ENCODE assay signal across 20 cellular contexts in the genomic region with DNA sequence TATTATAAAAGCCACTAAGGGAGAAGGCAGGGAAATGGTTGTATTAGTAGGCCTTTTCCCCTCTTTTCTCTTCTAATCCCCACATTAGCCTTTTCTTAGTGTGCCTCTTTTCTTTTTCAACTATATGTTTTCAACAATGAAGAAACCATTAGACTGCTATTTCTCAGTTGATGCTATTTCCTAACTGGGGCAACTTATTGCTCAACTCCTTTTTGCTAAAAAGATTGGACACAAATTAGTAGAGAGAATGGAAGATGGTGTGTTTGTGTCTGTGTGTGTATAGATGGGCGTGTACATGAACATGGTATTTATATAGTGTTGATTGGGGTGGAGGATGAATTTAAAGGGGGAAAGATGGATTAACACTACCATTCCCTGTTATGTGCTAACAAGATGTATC.
"Had no signal": no experiment of that assay in that cellular context is flagged by ENCODE, and none has a peak within 500 bp of the region (broad histone marks: within the 10 kb centered on the region; RNA-seq: fewer than 3 reads in every experiment).

No MANE protein-coding gene starts in this region.

- H3K4me3 Mint-ChIP-seq: activated naive CD8-positive, alpha-beta T cell treated with anti-CD3 and anti-CD28 coated beads for 36 hours; memory B cell; natural killer cell treated with Interleukin-12 subunit alpha and Interleukin-12 subunit beta and Interleukin-15 and Interleukin-18, amount 100 ng/mL, for 72 hours; T-helper 2 cell treated with Interferon-gamma antibody and Interleukin-4, amounts not matched to agents 5 μg/mL and 100 μg/mL, for 36 hours had no signal

- H3K27me3 ChIP-seq: ascending aorta, cardiac muscle cell, sigmoid colon, upper lobe of left lung had no signal

- H3K27me3 Mint-ChIP-seq: memory B cell had no signal

- H3K4me1 Mint-ChIP-seq: activated naive CD8-positive, alpha-beta T cell treated with anti-CD3 and anti-CD28 coated beads for 36 hours had no signal

- H3K4me3 ChIP-seq: ascending aorta, cardiac muscle cell, coronary artery, psoas muscle, sigmoid colon, upper lobe of left lung had no signal

- H3K9me3 ChIP-seq: sigmoid colon had no signal

- H3K36me3 ChIP-seq: ascending aorta, cardiac muscle cell, sigmoid colon, upper lobe of left lung had no signal

- ATAC-seq: left lobe of liver; natural killer cell treated with Interleukin-12 subunit alpha and Interleukin-12 subunit beta and Interleukin-15 and Interleukin-18, amount 100 ng/mL, for 72 hours; psoas muscle; stimulated activated naive CD8-positive, alpha-beta T cell treated with anti-CD3 and anti-CD28 coated beads, Interleukin-15, Interleukin-2, amounts not matched to agents 100 U/mL and 50 U/mL, for 24 hours had no signal

- DNase-seq: activated CD4-positive, alpha-beta T cell treated with anti-CD3 and anti-CD28 coated beads for 1 hour; activated CD4-positive, alpha-beta T cell treated with anti-CD3 and anti-CD28 coated beads, Interleukin-2, amount 50 U/mL, for 48 hours; activated gamma-delta T cell; activated naive CD8-positive, alpha-beta T cell treated with anti-CD3 and anti-CD28 coated beads for 36 hours; activated T-cell treated with anti-CD3 and anti-CD28 coated beads, Interleukin-2, amount 50 U/mL, for 48 hours; effector CD4-positive, alpha-beta T cell; head of caudate nucleus; psoas muscle; sigmoid colon; stimulated activated CD4-positive, alpha-beta T cell treated with anti-CD3 and anti-CD28 coated beads, Interleukin-4, amount 100 ng/mL, for 1 hour; stimulated activated CD8-positive, alpha-beta memory T cell treated with anti-CD3 and anti-CD28 coated beads, Interleukin-4, amount 100 ng/mL, for 48 hours; stimulated activated naive CD8-positive, alpha-beta T cell treated with anti-CD3 and anti-CD28 coated beads, Interleukin-15, Interleukin-2, amounts not matched to agents 100 U/mL and 50 U/mL, for 24 hours; upper lobe of left lung had no signal

- H3K27ac Mint-ChIP-seq: activated naive CD8-positive, alpha-beta T cell treated with anti-CD3 and anti-CD28 coated beads for 36 hours; memory B cell; natural killer cell treated with Interleukin-12 subunit alpha and Interleukin-12 subunit beta and Interleukin-15 and Interleukin-18, amount 100 ng/mL, for 72 hours; T-helper 2 cell treated with Interferon-gamma antibody and Interleukin-4, amounts not matched to agents 5 μg/mL and 100 μg/mL, for 36 hours had no signal

- H3K27ac ChIP-seq: ascending aorta, cardiac muscle cell, psoas muscle, upper lobe of left lung had no signal

- H3K36me3 Mint-ChIP-seq: activated naive CD8-positive, alpha-beta T cell treated with anti-CD3 and anti-CD28 coated beads for 36 hours; natural killer cell treated with Interleukin-12 subunit alpha and Interleukin-12 subunit beta and Interleukin-15 and Interleukin-18, amount 100 ng/mL, for 72 hours had no signal

- H3K9me3 Mint-ChIP-seq: activated naive CD8-positive, alpha-beta T cell treated with anti-CD3 and anti-CD28 coated beads for 36 hours; memory B cell; natural killer cell treated with Interleukin-12 subunit alpha and Interleukin-12 subunit beta and Interleukin-15 and Interleukin-18, amount 100 ng/mL, for 72 hours had no signal

- H3K4me1 ChIP-seq: upper lobe of left lung had no signal
